ENCODE assay signal across 8 cellular contexts in the genomic region with DNA sequence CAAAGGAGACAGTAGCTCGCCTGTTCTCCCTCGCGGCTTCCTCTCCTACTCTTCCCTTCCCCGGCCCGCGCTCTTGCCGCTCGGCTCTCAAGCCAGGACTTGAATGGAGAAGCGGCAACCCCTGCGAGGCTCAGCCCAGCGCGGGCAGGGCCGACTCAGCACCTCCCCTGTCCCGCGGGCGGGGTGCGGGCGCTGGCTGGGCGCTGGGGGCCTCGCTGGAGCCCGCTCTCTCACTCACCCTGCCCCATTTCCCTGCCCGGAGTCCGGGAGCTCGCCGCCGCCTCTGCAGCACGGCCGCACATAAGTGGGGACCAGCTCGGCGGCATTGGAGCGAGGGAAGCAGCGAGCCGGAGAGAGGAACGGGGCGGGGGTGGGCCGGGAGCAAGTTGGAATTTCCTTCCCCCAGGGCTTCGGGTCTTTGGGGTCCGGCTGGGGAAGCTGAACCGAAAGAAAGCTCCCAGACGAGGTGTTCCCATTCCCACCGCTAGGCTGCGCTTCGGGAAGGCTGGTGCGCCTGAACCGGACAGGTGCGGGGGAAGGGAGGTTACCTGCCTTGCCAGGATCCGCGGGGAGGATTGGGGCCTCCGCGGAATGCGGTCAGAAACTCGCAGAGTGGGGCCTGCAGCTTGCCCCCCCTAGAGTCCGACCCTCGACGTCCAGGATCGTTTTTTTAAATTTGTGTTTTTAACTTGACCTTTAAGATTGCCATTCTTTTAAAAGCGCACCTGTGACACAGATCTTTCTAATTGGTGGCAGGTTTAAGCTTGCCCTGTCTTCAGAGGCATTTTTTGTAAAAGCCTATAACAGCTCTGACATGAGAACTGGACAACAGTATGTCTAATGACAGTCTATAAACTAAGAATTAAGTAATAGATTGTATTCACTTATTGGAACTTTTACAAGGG. TPM values are rescaled to one million over a fixed set of nuclear protein-coding genes. Genes with fewer than 3 reads are reported as not detected.
DNase-seq lines count a peak whose midpoint lies in the region; ATAC-seq and TF ChIP-seq lines count a peak whose summit lies in the region.

A gene with protein sequence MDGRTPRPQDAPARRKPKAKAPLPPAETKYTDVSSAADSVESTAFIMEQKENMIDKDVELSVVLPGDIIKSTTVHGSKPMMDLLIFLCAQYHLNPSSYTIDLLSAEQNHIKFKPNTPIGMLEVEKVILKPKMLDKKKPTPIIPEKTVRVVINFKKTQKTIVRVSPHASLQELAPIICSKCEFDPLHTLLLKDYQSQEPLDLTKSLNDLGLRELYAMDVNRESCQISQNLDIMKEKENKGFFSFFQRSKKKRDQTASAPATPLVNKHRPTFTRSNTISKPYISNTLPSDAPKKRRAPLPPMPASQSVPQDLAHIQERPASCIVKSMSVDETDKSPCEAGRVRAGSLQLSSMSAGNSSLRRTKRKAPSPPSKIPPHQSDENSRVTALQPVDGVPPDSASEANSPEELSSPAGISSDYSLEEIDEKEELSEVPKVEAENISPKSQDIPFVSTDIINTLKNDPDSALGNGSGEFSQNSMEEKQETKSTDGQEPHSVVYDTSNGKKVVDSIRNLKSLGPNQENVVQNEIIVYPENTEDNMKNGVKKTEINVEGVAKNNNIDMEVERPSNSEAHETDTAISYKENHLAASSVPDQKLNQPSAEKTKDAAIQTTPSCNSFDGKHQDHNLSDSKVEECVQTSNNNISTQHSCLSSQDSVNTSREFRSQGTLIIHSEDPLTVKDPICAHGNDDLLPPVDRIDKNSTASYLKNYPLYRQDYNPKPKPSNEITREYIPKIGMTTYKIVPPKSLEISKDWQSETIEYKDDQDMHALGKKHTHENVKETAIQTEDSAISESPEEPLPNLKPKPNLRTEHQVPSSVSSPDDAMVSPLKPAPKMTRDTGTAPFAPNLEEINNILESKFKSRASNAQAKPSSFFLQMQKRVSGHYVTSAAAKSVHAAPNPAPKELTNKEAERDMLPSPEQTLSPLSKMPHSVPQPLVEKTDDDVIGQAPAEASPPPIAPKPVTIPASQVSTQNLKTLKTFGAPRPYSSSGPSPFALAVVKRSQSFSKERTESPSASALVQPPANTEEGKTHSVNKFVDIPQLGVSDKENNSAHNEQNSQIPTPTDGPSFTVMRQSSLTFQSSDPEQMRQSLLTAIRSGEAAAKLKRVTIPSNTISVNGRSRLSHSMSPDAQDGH (minus strand): TSS at position 105 of the 905 bp plus-strand sequence. CDS start 627 bp downstream, outside the sequence.

- peak; percentile 66 for ATAC-seq in GM21576 (IDR thresholded peaks at IDR 0.05; ENCODE audit: unreplicated experiment)
- no peak for ATAC-seq in GM18519 (IDR thresholded peaks at IDR 0.05; ENCODE audit: low FRiP score, unreplicated experiment)

- peak within 1 kb of the TSS; percentile 87 for H3K4me3 ChIP-seq in iPS DF 6.9 (ENCODE audit: low read length)

- H3K36me3 ChIP-seq in iPS DF 6.9 (ENCODE audit: control insufficient read depth, insufficient read depth, low read length), result no peaks in the 10 kb centered on the region

- H3K4me1 ChIP-seq in iPS DF 6.9 (ENCODE audit: control insufficient read depth, insufficient read depth, low read length), result no peaks in the 10 kb centered on the region

- H3K27ac Mint-ChIP-seq in brain, result peak within 1 kb of the TSS; percentile 49 to 93 (median 80)

- peaks cover 16% of the 10 kb centered on the region for H3K4me1 Mint-ChIP-seq in brain

- no CpG with 5 or more reads among the region's 57 CpGs for WGBS in iPS DF 6.9 (ENCODE audit: insufficient coverage, insufficient read length)

- H3K9me3 Mint-ChIP-seq in brain, result no peaks in the 10 kb centered on the region

- peaks cover 10% of the 10 kb centered on the region for H3K27me3 Mint-ChIP-seq in brain

- H3K27me3 ChIP-seq in iPS DF 6.9 (ENCODE audit: control insufficient read depth, insufficient read depth, low read length), result no peaks in the 10 kb centered on the region

- H3K27ac ChIP-seq in iPS DF 6.9 (ENCODE audit: low read length), result no peak within 1 kb of the TSS

- TF ChIP-seq CTCF in brain (conservative IDR thresholded peaks at IDR 0.05), result peak; percentile 74 to 87

- H3K36me3 Mint-ChIP-seq in brain, result no peaks in the 10 kb centered on the region

- H3K4me3 Mint-ChIP-seq in brain, result peak within 1 kb of the TSS; percentile 87 to 93 (median 90)

- no peaks in the 10 kb centered on the region for H3K9me3 ChIP-seq in iPS DF 6.9 (ENCODE audit: control insufficient read depth, insufficient read depth, low read length)

- peak; percentile 72 for DNase-seq in EL
- peak; percentile 76 for DNase-seq in HuH-7.5 (ENCODE audit: low spot score)
- DNase-seq in SK-N-DZ (ENCODE audit: low spot score), result peak; percentile 68
- DNase-seq in iPS DF 6.9 (ENCODE audit: low read depth, low spot score), result peak; percentile 83
- DNase-seq in retina, result peak; percentile 91

RNA-seq across cellular contexts. Expression of the gene that starts here (rescaled TPM):
- 1.4 and 5.3 TPM in 2 replicates for polyA plus RNA-seq in SK-N-DZ (2014; cell fraction: cytosol; rRNA removed)
- 1.9 and 5.7 TPM in 2 replicates for polyA plus RNA-seq in SK-N-DZ (2014; cell fraction: nucleus; rRNA removed)
- 4.3 TPM for polyA plus RNA-seq in brain (ENCODE audit: insufficient read depth, low read depth, low replicate concordance)
